8 cellular contexts compared by ENCODE assay signal in genomic region chr16:1408171-1408837, GRCh38. TPM values are rescaled to one million over a fixed set of nuclear protein-coding genes. Genes with fewer than 3 reads are reported as not detected.
A peak's percentile ranks its signal among the peaks of the same experiment; 100 is the strongest.
DNase-seq lines count a peak whose midpoint lies in the region; ATAC-seq and TF ChIP-seq lines count a peak whose summit lies in the region.

No MANE protein-coding gene starts in this region.

- H3K4me1 Mint-ChIP-seq in T-helper 17 cell = peaks cover 19% of the 10 kb centered on the region

- ATAC-seq in HG02642 (IDR thresholded peaks at IDR 0.05; ENCODE audit: poor library complexity, unreplicated experiment) (peak; percentile 77), T-helper 17 cell (peak; percentile 96), psoas muscle (peak; percentile 96 to 99 (median 98)), upper lobe of right lung (peak; percentile 98)

- peak overlapping the region; percentile 87 for H3K4me3 Mint-ChIP-seq in T-helper 17 cell

- peak; percentile 99 for DNase-seq in GM03348 (ENCODE audit: low spot score)
- DNase-seq in NCI-H1417 (lab: John Stamatoyannopoulos, UW) = peak; percentile 85 to 98 (median 89)
- peak; percentile 95 to 96 (median 96) for DNase-seq in T-helper 17 cell
- DNase-seq in right atrium auricular region (ENCODE audit: low spot score) = peak; percentile 95
- peak; percentile 97 for DNase-seq in psoas muscle
- DNase-seq in upper lobe of right lung = peak; percentile 96

- H3K4me1 ChIP-seq in right atrium auricular region = peaks cover 0 to 15% of the 10 kb centered on the region in 2 donors
- peaks cover 5% of the 10 kb centered on the region for H3K4me1 ChIP-seq in psoas muscle
- H3K4me1 ChIP-seq in upper lobe of right lung = peaks cover 16% of the 10 kb centered on the region

- H3K27me3 ChIP-seq in right atrium auricular region (no peaks in the 10 kb centered on the region), psoas muscle (ENCODE audit: insufficient read depth in 3 of 3, low read length in 2 of 3) (no peaks in the 10 kb centered on the region), upper lobe of right lung (no peaks in the 10 kb centered on the region)

- 1 to 3% (median 3%) methylated on average over 36 to 42 of the region's 42 CpGs for WGBS in psoas muscle, 3 donors

- no peaks in the 10 kb centered on the region for H3K9me3 ChIP-seq in T-helper 17 cell (ENCODE audit: control insufficient read depth, low read length, poor library complexity, severe bottlenecking)
- no peaks in the 10 kb centered on the region for H3K9me3 ChIP-seq in right atrium auricular region
- H3K9me3 ChIP-seq in psoas muscle = no peaks in the 10 kb centered on the region
- no peaks in the 10 kb centered on the region for H3K9me3 ChIP-seq in upper lobe of right lung

- H3K27ac ChIP-seq in angular gyrus (ENCODE audit: low read depth, low read length) (peak overlapping the region; percentile 84), right atrium auricular region (peak overlapping the region in 1 of 2 donors; percentile 64), psoas muscle (peak overlapping the region; percentile 66), upper lobe of right lung (peak overlapping the region; percentile 24)

- intact Hi-C loops in psoas muscle (cut with DNase I) = no loop called here
- intact Hi-C loops in upper lobe of right lung (cut with DNase I) = no loop called here

- H3K36me3 ChIP-seq in right atrium auricular region (peaks cover 8% of the 10 kb centered on the region), psoas muscle (ENCODE audit: insufficient read depth in 1 of 2, low read depth in 1 of 2) (peaks cover 0 to 27% of the 10 kb centered on the region in 2 donors), upper lobe of right lung (peaks cover 35% of the 10 kb centered on the region)

- no peak for TF ChIP-seq CTCF in right atrium auricular region (IDR thresholded peaks at IDR 0.05)
- no peak for TF ChIP-seq CTCF in psoas muscle (IDR thresholded peaks at IDR 0.05)
- no peak for TF ChIP-seq CTCF in upper lobe of right lung (IDR thresholded peaks at IDR 0.05)

- H3K27ac Mint-ChIP-seq in T-helper 17 cell = no peak overlapping the region

- H3K4me3 ChIP-seq in right atrium auricular region (peak overlapping the region; percentile 21 to 58), psoas muscle (peak overlapping the region; percentile 71), upper lobe of right lung (peak overlapping the region; percentile 53)

- H3K27me3 Mint-ChIP-seq in T-helper 17 cell = no peaks in the 10 kb centered on the region

- H3K36me3 Mint-ChIP-seq in T-helper 17 cell (ENCODE audit: low read depth) = no peaks in the 10 kb centered on the region

RNA-seq across cellular contexts. Expression of gene UNKL, which starts 6.2 kb away (rescaled TPM):
- total RNA-seq in T-helper 17 cell = 10 to 100 TPM; 63.0 to 64.8 TPM
- total RNA-seq in right atrium auricular region = 10 to 100 TPM; 11.0 to 17.6 TPM
- 10 to 100 TPM; 21.9 to 41.0 (median 34.2) TPM for total RNA-seq in psoas muscle
- 10 to 100 TPM; 17.3 to 58.7 (median 19.2) TPM for polyA plus RNA-seq in psoas muscle
- 19.9 TPM for total RNA-seq in upper lobe of right lung

RNA-seq across cellular contexts. Expression of gene UQCC4, which starts 12.2 kb away (rescaled TPM):
- total RNA-seq in T-helper 17 cell (1 to 10 TPM; 7.0 to 8.8 TPM), right atrium auricular region (10 to 100 TPM; 13.4 to 19.7 TPM), psoas muscle (10 to 100 TPM; 11.7 to 22.8 (median 19.4) TPM), upper lobe of right lung (9.1 TPM)
- 10 to 100 TPM; 27.1 to 66.5 (median 63.7) TPM for polyA plus RNA-seq in psoas muscle

RNA-seq across cellular contexts. Expression of gene PERCC1, which starts 22.6 kb away (rescaled TPM):
- total RNA-seq in T-helper 17 cell = not detected
- total RNA-seq in right atrium auricular region = not detected
- total RNA-seq in psoas muscle = not detected
- polyA plus RNA-seq in psoas muscle = under 1 TPM in 1 of 3 donors, not detected in 2; 0.08 TPM
- total RNA-seq in upper lobe of right lung = not detected

RNA-seq across cellular contexts. Expression of gene CCDC154, which starts 36.1 kb away (rescaled TPM):
- total RNA-seq in T-helper 17 cell (1 to 10 TPM; 1.3 to 3.6 TPM), right atrium auricular region (not detected), psoas muscle (1 to 10 TPM in 1 of 4 donors, under 1 TPM in 3; 0.27 to 1.5 (median 0.55) TPM), upper lobe of right lung (4.1 TPM)
- under 1 TPM in 2 of 3 donors, not detected in 1; 0.21 to 0.38 TPM for polyA plus RNA-seq in psoas muscle

RNA-seq across cellular contexts. Expression of gene GNPTG, which starts 56.6 kb away (rescaled TPM):
- total RNA-seq in T-helper 17 cell (10 to 100 TPM; 39.2 to 48.0 TPM), right atrium auricular region (10 to 100 TPM; 31.8 to 46.7 TPM), psoas muscle (10 to 100 TPM; 27.9 to 36.6 (median 32.5) TPM), upper lobe of right lung (82.9 TPM)
- 10 to 100 TPM; 29.5 to 31.2 (median 30.7) TPM for polyA plus RNA-seq in psoas muscle
